ENCODE assay signal across 8 cellular contexts in genomic region chr16:88803264-88803987, GRCh38. TPM values are rescaled to one million over a fixed set of nuclear protein-coding genes. Genes with fewer than 3 reads are reported as not detected.
DNase-seq lines count a peak whose midpoint lies in the region; TF ChIP-seq lines count a peak whose summit lies in the region.

Gene CDT1, plus strand, starts transcription at chr16:88803789. Its CDS starts 43 bp downstream, at chr16:88803832.

- H3K36me3 Mint-ChIP-seq in neural crest cell (ENCODE audit: low read depth): no peaks in the 10 kb centered on the region

- peak within 1 kb of the TSS; percentile 45 to 51 for H3K9ac ChIP-seq in stomach smooth muscle (ENCODE audit: low read length in 2 of 2)

- H3K4me3 ChIP-seq in SJCRH30: peak within 1 kb of the TSS; percentile 59
- H3K4me3 ChIP-seq in foreskin fibroblast (ENCODE audit: low read depth in 1 of 2, low read length in 2 of 2): peak within 1 kb of the TSS; percentile 61 to 65
- H3K4me3 ChIP-seq in stomach smooth muscle (ENCODE audit: low read length in 2 of 2): peak within 1 kb of the TSS; percentile 60 to 75

- DNase-seq in CD1c-positive myeloid dendritic cell (ENCODE audit: extremely low spot score) (peak; percentile 91), GM20000 (ENCODE audit: low spot score) (peak; percentile 100), KG1 (lab: John Stamatoyannopoulos, UW) (peak; percentile 65), SJCRH30 (peak; percentile 67 to 78), foreskin fibroblast (peak; percentile 69 to 93), neural crest cell (ENCODE audit: low read depth, low spot score) (peak; percentile 91)
- DNase-seq in activated effector memory CD4-positive, alpha-beta T cell treated with anti-CD3 and anti-CD28 coated beads, Interleukin-2, amount 50 U/mL, for 16 hours: peak; percentile 95

- no peaks in the 10 kb centered on the region for H3K9me3 ChIP-seq in SJCRH30 (replicated peaks)
- no peaks in the 10 kb centered on the region for H3K9me3 ChIP-seq in stomach smooth muscle (ENCODE audit: control insufficient read depth in 2 of 2, low read length in 2 of 2)

- no peak within 1 kb of the TSS for H3K27ac Mint-ChIP-seq in neural crest cell (ENCODE audit: unreplicated experiment)

- H3K4me1 Mint-ChIP-seq in neural crest cell: no peaks in the 10 kb centered on the region

- peaks cover 39% of the 10 kb centered on the region for H3K36me3 ChIP-seq in SJCRH30
- H3K36me3 ChIP-seq in stomach smooth muscle (ENCODE audit: control insufficient read depth in 2 of 2, insufficient read depth in 2 of 2, low read length in 2 of 2): no peaks in the 10 kb centered on the region

- H3K9me3 Mint-ChIP-seq in neural crest cell: no peaks in the 10 kb centered on the region

- no peaks in the 10 kb centered on the region for H3K4me1 ChIP-seq in SJCRH30
- H3K4me1 ChIP-seq in stomach smooth muscle (ENCODE audit: control insufficient read depth, insufficient read depth, low read length): peaks cover 8% of the 10 kb centered on the region

- no peaks in the 10 kb centered on the region for H3K27me3 ChIP-seq in SJCRH30
- H3K27me3 ChIP-seq in stomach smooth muscle (ENCODE audit: control insufficient read depth in 1 of 2, insufficient read depth in 2 of 2, low read length in 2 of 2): peaks cover 2 to 8% of the 10 kb centered on the region in 2 donors

- peak within 1 kb of the TSS; percentile 27 for H3K27ac ChIP-seq in SJCRH30
- no peak within 1 kb of the TSS for H3K27ac ChIP-seq in stomach smooth muscle (ENCODE audit: low read length)

- H3K27me3 Mint-ChIP-seq in neural crest cell (ENCODE audit: low read depth): peaks cover 4% of the 10 kb centered on the region

- H3K4me3 Mint-ChIP-seq in neural crest cell: peak within 1 kb of the TSS; percentile 87

- no peak for TF ChIP-seq CTCF in GM20000 (IDR thresholded peaks at IDR 0.05; ENCODE audit: extremely low read depth, missing control alignments)
- TF ChIP-seq CTCF in foreskin fibroblast (IDR thresholded peaks at IDR 0.05; ENCODE audit: low read depth, low read length): no peak
- no peak for TF ChIP-seq CTCF in neural crest cell (conservative IDR thresholded peaks at IDR 0.05)

RNA-seq across cellular contexts. Expression of gene CDT1, which starts in this region (rescaled TPM):
- total RNA-seq in SJCRH30 (2014; rRNA removed; shearing (Covaris generic)): 24.3 and 27.2 TPM in 2 replicates
- 79.6 and 79.9 TPM in 2 replicates for total RNA-seq in neural crest cell
